ENCODE assay signal across 8 cellular contexts in the genomic region with DNA sequence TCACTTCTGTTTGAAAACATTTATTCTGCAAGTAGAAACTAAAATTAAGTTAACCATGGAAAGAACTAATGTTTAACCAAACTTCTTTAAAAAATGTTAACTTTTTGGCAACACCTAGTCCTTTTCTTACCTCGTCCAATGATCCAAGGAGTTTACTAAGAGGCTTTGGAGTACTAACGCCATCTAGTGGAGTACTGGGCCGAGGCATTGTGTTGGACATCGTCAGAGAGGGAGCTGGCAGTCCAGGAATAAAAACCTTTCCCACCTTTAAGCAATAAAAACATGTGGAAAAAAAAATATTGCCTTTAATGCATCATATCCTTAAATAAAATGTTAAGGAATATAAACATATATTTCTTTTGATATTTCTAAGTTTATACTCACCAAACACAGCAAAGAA. TPM values are rescaled to one million over a fixed set of nuclear protein-coding genes. Genes with fewer than 3 reads are reported as not detected.
A peak's percentile ranks its signal among the peaks of the same experiment; 100 is the strongest.
DNase-seq lines count a peak whose midpoint lies in the region; ATAC-seq and TF ChIP-seq lines count a peak whose summit lies in the region.
"Not testable (repeated sequence)": the region's sequence is repeated elsewhere in the genome, so short reads cannot be mapped to it uniquely, and the experiment has no call there.

No MANE protein-coding gene starts in this region.

- H3K4me1 ChIP-seq in Caco-2, heart left ventricle, testis: not testable (repeated sequence)

- H3K9me3 Mint-ChIP-seq in Caco-2 (ENCODE audit: unreplicated experiment); chondrocyte (ENCODE audit: low read depth): not testable (repeated sequence)

- not testable (repeated sequence) for H3K4me1 Mint-ChIP-seq in Caco-2 (ENCODE audit: low read depth, unreplicated experiment)
- H3K4me1 Mint-ChIP-seq in chondrocyte (ENCODE audit: low read depth), result peaks cover 12% of the 10 kb centered on the region

- BruUV-seq in Caco-2 (replicated peaks; lab: Mats Ljungman, UMichigan), result not testable (repeated sequence)

- H3K9me3 ChIP-seq in Caco-2; heart left ventricle; neural cell (ENCODE audit: low read length); testis: not testable (repeated sequence)

- TF ChIP-seq RAD21 in neural cell (conservative IDR thresholded peaks at IDR 0.05), result not testable (repeated sequence)

- not testable (repeated sequence) for H3K36me3 ChIP-seq in Caco-2 (ENCODE audit: control insufficient read depth, insufficient read depth, low read length); neural cell (ENCODE audit: insufficient read depth, low read length); testis (ENCODE audit: low read depth, missing control alignments)
- H3K36me3 ChIP-seq in heart left ventricle, result peaks cover 0 to 61% (median 19%) of the 10 kb centered on the region in 9 donors

- WGBS in heart left ventricle, 4 donors, result 10 to 20% (median 14%) methylated on average over 3 to 4 of the region's 4 CpGs
- 31 to 32% methylated on average over 4 of the region's 4 CpGs for WGBS in testis, 2 donors

- H2AFZ ChIP-seq in neural cell (ENCODE audit: low read depth, low read length), result not testable (repeated sequence)

- H3K27me3 ChIP-seq in Caco-2 (replicated peaks; ENCODE audit: control insufficient read depth, insufficient read depth, low read length); heart left ventricle; neural cell (ENCODE audit: insufficient read depth, low read depth, low read length); testis: not testable (repeated sequence)

- POLR2A ChIA-PET in Caco-2 (lab: Charles Lee), result not testable (repeated sequence)

- H3K27me3 Mint-ChIP-seq in Caco-2 (ENCODE audit: insufficient read depth, unreplicated experiment); chondrocyte (ENCODE audit: low read depth): not testable (repeated sequence)

- intact Hi-C loops in Caco-2 (cut with micrococcal nuclease; ENCODE audit: unreplicated experiment); heart left ventricle (cut with DNase I); testis (cut with DNase I; ENCODE audit: low total_unique reads): not testable (repeated sequence)

- H3K4me3 Mint-ChIP-seq in Caco-2 (ENCODE audit: unreplicated experiment); chondrocyte (ENCODE audit: unreplicated experiment): not testable (repeated sequence)

- TF ChIP-seq EP300 in neural cell (conservative IDR thresholded peaks at IDR 0.05; ENCODE audit: poor library complexity, severe bottlenecking), result not testable (repeated sequence)

- not testable (repeated sequence) for H3K9me2 ChIP-seq in neural cell (ENCODE audit: insufficient read depth, low read length)

- H3K4me2 ChIP-seq in neural cell (ENCODE audit: low read length), result not testable (repeated sequence)

- CTCF ChIA-PET in Caco-2 (lab: Charles Lee), result not testable (repeated sequence)

- H3K79me2 ChIP-seq in neural cell (replicated peaks; ENCODE audit: insufficient read depth, low read length), result not testable (repeated sequence)

- peaks cover 74% of the 10 kb centered on the region for H3K36me3 Mint-ChIP-seq in Caco-2 (ENCODE audit: insufficient read depth, unreplicated experiment)
- H3K36me3 Mint-ChIP-seq in chondrocyte (ENCODE audit: low read depth), result not testable (repeated sequence)

- H3K27ac ChIP-seq in heart left ventricle; neural cell (ENCODE audit: low read length); testis: not testable (repeated sequence)

- not testable (repeated sequence) for H3K27ac Mint-ChIP-seq in Caco-2 (ENCODE audit: unreplicated experiment); chondrocyte (ENCODE audit: unreplicated experiment)

- not testable (repeated sequence) for TF ChIP-seq POLR2A in heart left ventricle (IDR thresholded peaks at IDR 0.05); testis (IDR thresholded peaks at IDR 0.05)

- not testable (repeated sequence) for H3K9ac ChIP-seq in neural cell (ENCODE audit: low read length)

- not testable (repeated sequence) for H3F3A ChIP-seq in neural cell (ENCODE audit: insufficient read depth, low read length, poor library complexity, severe bottlenecking)

- TF ChIP-seq CTCF in Caco-2 (IDR thresholded peaks at IDR 0.05; ENCODE audit: insufficient read depth in 1 of 2, low read depth in 1 of 2, low read length in 1 of 2, severe bottlenecking in 1 of 2, unreplicated experiment in 1 of 2) (peak; percentile 44 to 45), chondrocyte (IDR thresholded peaks at IDR 0.05) (peak; percentile 77), heart left ventricle (IDR thresholded peaks at IDR 0.05) (peak in 11 of 12 donors; percentile 21 to 58 (median 48)), neural cell (IDR thresholded peaks at IDR 0.05; ENCODE audit: poor library complexity, severe bottlenecking) (peak; percentile 41), testis (IDR thresholded peaks at IDR 0.05) (peak in 1 of 3 experiments; percentile 40)

- DNase-seq in Caco-2 (peak; percentile 40 to 49), HT-29 (ENCODE audit: low spot score) (peak; percentile 50), OCI-M1 (lab: John Stamatoyannopoulos, UW) (peak; percentile 30), testis (peak; percentile 79)
- peak; percentile 18 for DNase-seq in activated CD4-positive, alpha-beta T cell treated with anti-CD3 and anti-CD28 coated beads, Interleukin-2, amount 50 U/mL, for 1 hour
- not testable (repeated sequence) for DNase-seq in chondrocyte (ENCODE audit: low spot score); heart left ventricle

- ATAC-seq in heart left ventricle, result peak in 2 of 4 donors; percentile 64 to 65

- not testable (repeated sequence) for H4K20me1 ChIP-seq in neural cell (ENCODE audit: insufficient read depth)

- H3K4me3 ChIP-seq in Caco-2 (ENCODE audit: low read depth, low read length); heart left ventricle; neural cell (ENCODE audit: low read length); testis: not testable (repeated sequence)

RNA-seq across cellular contexts. Expression of gene ANAPC1, which starts 33.3 kb away (rescaled TPM):
- 97.2 and 110 TPM in 2 replicates for total RNA-seq in Caco-2 (2022)
- total RNA-seq in HT-29 (2014; rRNA removed; shearing (Covaris generic)), result 82.4 and 97.6 TPM in 2 replicates
- 20.7 to 33.9 TPM (median 21.7 TPM) in 3 replicates for total RNA-seq in chondrocyte
- 10 to 100 TPM; 12.2 to 30.7 (median 19.0) TPM for total RNA-seq in heart left ventricle
- polyA plus RNA-seq in heart left ventricle, result 10 to 100 TPM in 1 of 2 donors, 1 to 10 TPM in 1; 4.9 to 11.7 TPM
- 13.8 and 26.5 TPM in 2 replicates for polyA plus RNA-seq in neural cell
- polyA minus RNA-seq in neural cell, result 49.9 and 71.1 TPM in 2 replicates
- total RNA-seq in testis, result 10 to 100 TPM; 68.5 to 77.2 TPM
- 32.6 TPM for polyA plus RNA-seq in testis (ENCODE audit: insufficient read depth, low read depth, low replicate concordance)

RNA-seq across cellular contexts. Expression of gene MERTK, which starts 47.8 kb away (rescaled TPM):
- total RNA-seq in Caco-2 (2022), result 39.2 and 42.6 TPM in 2 replicates
- total RNA-seq in HT-29 (2014; rRNA removed; shearing (Covaris generic)), result 0.34 and 0.46 TPM in 2 replicates
- total RNA-seq in chondrocyte, result 3.1 to 6.4 TPM (median 3.2 TPM) in 3 replicates
- 10 to 100 TPM in 1 of 9 donors, 1 to 10 TPM in 8; 1.9 to 15.2 (median 4.9) TPM for total RNA-seq in heart left ventricle
- 1 to 10 TPM; 2.6 TPM for polyA plus RNA-seq in heart left ventricle
- polyA plus RNA-seq in neural cell, result 0.16 and 0.53 TPM in 2 replicates
- polyA minus RNA-seq in neural cell, result 0.24 and 0.35 TPM in 2 replicates
- total RNA-seq in testis, result 10 to 100 TPM; 73.8 to 74.2 TPM
- polyA plus RNA-seq in testis (ENCODE audit: insufficient read depth, low read depth, low replicate concordance), result 28.9 TPM
